24 cellular contexts compared by ENCODE assay signal in genomic region chr11:20795005-20795404, GRCh38.
A peak's percentile ranks its signal among the peaks of the same experiment; 100 is the strongest.
DNase-seq lines count a peak whose midpoint lies in the region; ATAC-seq, FAIRE-seq and TF ChIP-seq lines count a peak whose summit lies in the region.
"Had no signal": no experiment of that assay in that cellular context is flagged by ENCODE, and none has a peak within 500 bp of the region (broad histone marks: within the 10 kb centered on the region; RNA-seq: fewer than 3 reads in every experiment).

No MANE protein-coding gene starts in this region.

- H3K4me3 Mint-ChIP-seq in T-helper 2 cell treated with Interferon-gamma antibody and Interleukin-4, amounts not matched to agents 5 μg/mL and 100 μg/mL, for 36 hours = no peak overlapping the region
- H3K4me3 Mint-ChIP-seq: B cell; CD4-positive, alpha-beta T cell; CD8-positive, alpha-beta T cell had no signal

- CTCF ChIA-PET in SK-N-SH (lab: Yijun Ruan, JAX) = interaction anchor here (0.6 kb wide), 1 partner anchor 24 kb away, joined by 4 read pairs; no protein-coding TSS in a partner anchor
- CTCF ChIA-PET in H1 (lab: Charles Lee; ENCODE audit: partially characterized antibody) = interaction anchor here (0.9 to 1.1 kb wide), 4 partner anchors 10 to 718 kb away, joined by 3 to 5 read pairs (median 4); no protein-coding TSS in a partner anchor

- H3K27me3 ChIP-seq in SK-N-SH (ENCODE audit: insufficient read depth) (no peaks in the 10 kb centered on the region), H1 (replicated peaks in 1 of 4; ENCODE audit: control insufficient read depth in 3 of 4, extremely low read depth in 1 of 4, insufficient read depth in 3 of 4, low read length in 3 of 4) (no peaks in the 10 kb centered on the region)
- H3K27me3 ChIP-seq: BLaER1 treated with 17β-estradiol and CSF1 and Interleukin-3, amounts not matched to agents 10 nM and 100 nM had no signal

- DNase-seq in SK-N-SH = peak; percentile 22
- no peak for DNase-seq in H1 (ENCODE audit: low read depth in 1 of 2, low spot score in 2 of 2)
- no peak for DNase-seq in omental fat pad (ENCODE audit: low spot score)
- DNase-seq in activated CD8-positive, alpha-beta memory T cell treated with anti-CD3 and anti-CD28 coated beads for 24 hours = no peak
- DNase-seq in T-helper 2 cell treated with Interferon-gamma antibody and Interleukin-4, amounts not matched to agents 5 μg/mL and 100 μg/mL, for 36 hours (ENCODE audit: low spot score) = no peak
- DNase-seq: AML-193; Caco-2; Calu3; CD4-positive, alpha-beta T cell; CD8-positive, alpha-beta T cell; DMS79; DND-41; EL; GDM1 had no signal

- no peak overlapping the region for H2BK5ac ChIP-seq in H1 (ENCODE audit: low read depth, low read length)

- peaks cover 6% of the 10 kb centered on the region for H3K9me3 Mint-ChIP-seq in T-helper 2 cell treated with Interferon-gamma antibody and Interleukin-4, amounts not matched to agents 5 μg/mL and 100 μg/mL, for 36 hours

- H3K14ac ChIP-seq in H1 (ENCODE audit: insufficient read length) = no peak overlapping the region

- H4K5ac ChIP-seq in H1 (ENCODE audit: insufficient read length, low read depth, low read length) = no peak overlapping the region

- H3K36me3 Mint-ChIP-seq in T-helper 2 cell treated with Interferon-gamma antibody and Interleukin-4, amounts not matched to agents 5 μg/mL and 100 μg/mL, for 36 hours (ENCODE audit: low read depth) = no peaks in the 10 kb centered on the region
- H3K36me3 Mint-ChIP-seq: CD8-positive, alpha-beta T cell had no signal

- H3K4me3 ChIP-seq in SK-N-SH (ENCODE audit: low read depth in 2 of 2, low read length in 1 of 2) (no peak overlapping the region), H1 (ENCODE audit: extremely low read depth in 1 of 4, insufficient read depth in 2 of 4, low read depth in 3 of 4, low read length in 4 of 4) (no peak overlapping the region)
- H3K4me3 ChIP-seq: A549; BLaER1 treated with 17β-estradiol and CSF1 and Interleukin-3, amounts not matched to agents 10 nM and 100 nM; GM12878 had no signal

- H2AFZ ChIP-seq in SK-N-SH (ENCODE audit: low read depth) = no peak overlapping the region
- 0 out of 2 replicates have a peak overlapping the region, but pooled peaks have one; percentile 43 for H2AFZ ChIP-seq in H1 (ENCODE audit: low read length)

- H3K79me2 ChIP-seq in SK-N-SH (ENCODE audit: insufficient read depth) (no peaks in the 10 kb centered on the region), H1 (ENCODE audit: control insufficient read depth in 1 of 2, insufficient read depth in 2 of 2, low read length in 2 of 2) (no peaks in the 10 kb centered on the region)

- no peak overlapping the region for H2BK20ac ChIP-seq in H1 (ENCODE audit: low read length)

- no peak for TF ChIP-seq POLR2A in H1 (IDR thresholded peaks at IDR 0.05; ENCODE audit: control extremely low read depth in 1 of 2, low read depth in 2 of 2, low read length in 2 of 2)

- H2BK120ac ChIP-seq in H1 (replicated peaks; ENCODE audit: low read depth, low read length) = no peak overlapping the region

- FAIRE-seq in H1 (lab: Jason Lieb, UNC) = no peak
- FAIRE-seq: A549, D721Med, GM12878, GM12892, GM18507 had no signal

- H3F3A ChIP-seq in SK-N-SH (replicated peaks; ENCODE audit: insufficient read depth) = no peaks in the 10 kb centered on the region

- no peaks in the 10 kb centered on the region for H3K23me2 ChIP-seq in H1 (ENCODE audit: low read depth, low read length)

- H4K91ac ChIP-seq in H1 (replicated peaks; ENCODE audit: insufficient read length, low read length) = no peak overlapping the region

- no peak overlapping the region for H3K23ac ChIP-seq in H1 (ENCODE audit: insufficient read length)

- no peak for TF ChIP-seq RAD21 in SK-N-SH (IDR thresholded peaks at IDR 0.05; ENCODE audit: low read length)
- TF ChIP-seq RAD21 in H1 (IDR thresholded peaks at IDR 0.05 in 1 of 2, conservative IDR thresholded peaks at IDR 0.05 in 1 of 2; ENCODE audit: low read depth in 2 of 2, low read length in 2 of 2) = no peak

- no peaks in the 10 kb centered on the region for H3K4me1 Mint-ChIP-seq in T-helper 2 cell treated with Interferon-gamma antibody and Interleukin-4, amounts not matched to agents 5 μg/mL and 100 μg/mL, for 36 hours (ENCODE audit: low read depth)
- H3K4me1 Mint-ChIP-seq: B cell had no signal

- no peak overlapping the region for H3K27ac Mint-ChIP-seq in T-helper 2 cell treated with Interferon-gamma antibody and Interleukin-4, amounts not matched to agents 5 μg/mL and 100 μg/mL, for 36 hours
- H3K27ac Mint-ChIP-seq: B cell; CD4-positive, alpha-beta T cell; CD8-positive, alpha-beta T cell had no signal

- H4K20me1 ChIP-seq in SK-N-SH (ENCODE audit: insufficient read depth) (no peaks in the 10 kb centered on the region), H1 (replicated peaks in 1 of 2; ENCODE audit: control insufficient read depth in 1 of 2, insufficient read depth in 2 of 2, low read length in 2 of 2) (no peaks in the 10 kb centered on the region)
- H4K20me1 ChIP-seq: BLaER1 treated with 17β-estradiol and CSF1 and Interleukin-3, amounts not matched to agents 10 nM and 100 nM had no signal

- H3K4me1 ChIP-seq in SK-N-SH (ENCODE audit: control insufficient read depth in 1 of 2, insufficient read depth in 2 of 2, low read depth in 1 of 2, low read length in 1 of 2) (peaks cover 0 to 6% of the 10 kb centered on the region in 2 experiments; a peak in 1 of 4 replicates), H1 (replicated peaks in 1 of 4; ENCODE audit: control insufficient read depth in 3 of 4, insufficient read depth in 4 of 4, low read length in 3 of 4) (peaks cover 0 to 2% (median 0%) of the 10 kb centered on the region in 4 experiments; a peak in 1 of 7 replicates)
- H3K4me1 ChIP-seq: A549; BLaER1 treated with 17β-estradiol and CSF1 and Interleukin-3, amounts not matched to agents 10 nM and 100 nM; Caco-2 had no signal

- no peak overlapping the region for H2BK12ac ChIP-seq in H1 (ENCODE audit: low read depth, low read length)

- H2AK5ac ChIP-seq in H1 (ENCODE audit: low read depth, low read length) = no peak overlapping the region

- H2BK15ac ChIP-seq in H1 (ENCODE audit: low read length) = no peak overlapping the region

- ATAC-seq in SK-N-SH treated with all-trans-retinoic acid at 6 μM for 48 hours (no peak), omental fat pad (ENCODE audit: low FRiP score) (peak; percentile 71)
- ATAC-seq: A549; CD8-positive, alpha-beta T cell; GM12878 had no signal

- H3K18ac ChIP-seq in H1 (ENCODE audit: extremely low read depth, low read length) = no peak overlapping the region

- H3K9me3 ChIP-seq in SK-N-SH (no peaks in the 10 kb centered on the region; the same call in 1 of the 2 replicates), H1 (ENCODE audit: insufficient read depth in 2 of 2, low read depth in 1 of 2, low read length in 1 of 2) (peaks cover 2 to 5% of the 10 kb centered on the region in 2 experiments; a peak in 1 of 4 replicates)
- H3K9me3 ChIP-seq: A549, Caco-2 had no signal

- no peaks in the 10 kb centered on the region for H3K36me3 ChIP-seq in SK-N-SH (replicated peaks in 1 of 2; ENCODE audit: control insufficient read depth in 1 of 2, insufficient read depth in 2 of 2, low read length in 1 of 2)
- no peaks in the 10 kb centered on the region for H3K36me3 ChIP-seq in H1 (ENCODE audit: control insufficient read depth in 2 of 4, insufficient read depth in 4 of 4, low read length in 3 of 4)

- H3K27me3 Mint-ChIP-seq in T-helper 2 cell treated with Interferon-gamma antibody and Interleukin-4, amounts not matched to agents 5 μg/mL and 100 μg/mL, for 36 hours (ENCODE audit: low read depth) = no peaks in the 10 kb centered on the region
- H3K27me3 Mint-ChIP-seq: B cell; CD4-positive, alpha-beta T cell had no signal

- H3K27ac ChIP-seq in SK-N-SH (ENCODE audit: low read depth in 2 of 2, low read length in 1 of 2) = no peak overlapping the region; a peak in 1 of 4 replicates
- no peak overlapping the region for H3K27ac ChIP-seq in H1 (ENCODE audit: low read depth, low read length)
- H3K27ac ChIP-seq: 22Rv1; A549; BLaER1 treated with 17β-estradiol and CSF1 and Interleukin-3, amounts not matched to agents 10 nM and 100 nM; C4-2B had no signal

- TF ChIP-seq CTCF in SK-N-SH (IDR thresholded peaks at IDR 0.05) (no peak), H1 (IDR thresholded peaks at IDR 0.05; ENCODE audit: control extremely low read depth in 1 of 3, insufficient read depth in 1 of 3, low read depth in 1 of 3, low read length in 3 of 3) (no peak), omental fat pad (IDR thresholded peaks at IDR 0.05) (no peak)

- H3K4ac ChIP-seq in H1 (replicated peaks; ENCODE audit: insufficient read length, low read depth, low read length) = no peak overlapping the region

- H3K79me1 ChIP-seq in H1 (ENCODE audit: low read depth, low read length) = no peaks in the 10 kb centered on the region

- no peaks in the 10 kb centered on the region for H3K9me2 ChIP-seq in SK-N-SH

- POLR2A ChIA-PET in SK-N-SH (lab: Yijun Ruan, JAX) = no interaction called here
- POLR2A ChIA-PET in H1 (lab: Charles Lee; ENCODE audit: partially characterized antibody) = interaction anchor here (0.7 kb wide), 1 partner anchor 77 kb away, joined by 3 read pairs; no protein-coding TSS in a partner anchor

- WGBS in SK-N-SH (ENCODE audit: low lambda C conversion rate) = 4% methylated on average over 3 of the region's 3 CpGs
- WGBS in H1 (ENCODE audit: extremely low coverage in 1 of 2, insufficient coverage in 1 of 2, insufficient read length in 1 of 2, insufficient replicate concordance in 2 of 2, low coverage in 1 of 2, low lambda C conversion rate in 2 of 2, missing lambda C conversion rate in 1 of 2), 2 experiments = 93% methylated on average over 3 of the region's 3 CpGs; no CpG with 5 or more reads in 1 of the 2 experiments

- no peak overlapping the region for H3K9ac ChIP-seq in SK-N-SH
- H3K9ac ChIP-seq in H1 (replicated peaks in 1 of 4; ENCODE audit: extremely low read depth in 1 of 4, low read depth in 3 of 4, low read length in 3 of 4) = no peak overlapping the region
- H3K9ac ChIP-seq: BLaER1 treated with 17β-estradiol and CSF1 and Interleukin-3, amounts not matched to agents 10 nM and 100 nM had no signal

- no peak overlapping the region for H3K56ac ChIP-seq in H1 (replicated peaks; ENCODE audit: insufficient read length, low read depth, low read length)

- H3K4me2 ChIP-seq in SK-N-SH (no peak overlapping the region), H1 (ENCODE audit: insufficient read depth in 1 of 2, low read depth in 2 of 2, low read length in 2 of 2) (no peak overlapping the region)
- H3K4me2 ChIP-seq: A549; BLaER1 treated with 17β-estradiol and CSF1 and Interleukin-3, amounts not matched to agents 10 nM and 100 nM had no signal

- TF ChIP-seq EP300 in SK-N-SH (IDR thresholded peaks at IDR 0.05; ENCODE audit: borderline replicate concordance in 1 of 2, low read depth in 1 of 2, low read length in 1 of 2) (no peak), H1 (IDR thresholded peaks at IDR 0.05; ENCODE audit: borderline replicate concordance in 1 of 2, low read depth in 2 of 2, low read length in 2 of 2) (no peak)

- H4K8ac ChIP-seq in H1 (ENCODE audit: extremely low read depth, insufficient read depth, low read length) = no peak overlapping the region

TF ChIP-seq in SK-N-SH, 30 proteins besides CTCF, POLR2A, EP300 and RAD21 (continues in another document):
- no peak for TF ChIP-seq MXI1 (IDR thresholded peaks at IDR 0.05; ENCODE audit: low read depth, low read length)

TF ChIP-seq in H1, 55 proteins besides CTCF, POLR2A, EP300 and RAD21 (continues in another document):
- TF ChIP-seq CBX8 (IDR thresholded peaks at IDR 0.05; ENCODE audit: borderline replicate concordance, low read depth, low read length) (no peak), SP4 (IDR thresholded peaks at IDR 0.05; ENCODE audit: low read length) (no peak)
